11 cellular contexts compared by ENCODE assay signal in the genomic region with DNA sequence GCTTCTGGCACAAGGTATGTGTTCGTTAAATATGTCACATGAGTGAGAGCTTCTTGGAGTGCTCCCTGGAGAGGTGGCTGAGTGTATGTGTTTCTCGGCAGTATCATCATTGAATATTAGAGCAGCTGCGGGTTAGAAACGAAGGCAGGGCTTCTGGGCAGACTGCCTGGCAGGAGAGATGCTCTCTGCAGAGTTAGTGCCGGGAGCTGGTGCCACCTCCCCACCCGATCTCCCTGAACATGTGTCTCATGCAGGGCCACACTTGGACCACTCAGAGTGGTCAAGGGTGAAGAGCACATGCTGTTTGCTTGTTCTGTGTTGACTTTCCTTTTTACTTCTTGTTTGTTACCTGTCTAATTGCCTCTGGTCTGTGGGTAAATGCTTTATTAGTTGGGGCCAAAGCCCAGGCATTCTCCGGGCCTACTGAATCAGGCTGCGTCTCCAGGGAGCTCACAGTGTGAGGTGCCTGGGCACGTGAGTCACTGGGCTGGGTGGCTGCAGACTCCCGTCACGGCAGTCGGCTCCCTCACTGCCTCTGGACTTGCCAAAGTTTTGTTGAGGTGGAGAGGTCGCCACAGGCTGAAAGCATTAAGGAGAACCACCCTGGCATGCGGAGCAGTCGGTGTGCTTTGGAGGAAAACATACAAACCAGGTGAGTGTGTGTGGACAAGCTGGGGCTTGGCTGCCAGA.
DNase-seq lines count a peak whose midpoint lies in the region; TF ChIP-seq lines count a peak whose summit lies in the region.
"Had no signal": no experiment of that assay in that cellular context is flagged by ENCODE, and none has a peak within 500 bp of the region (broad histone marks: within the 10 kb centered on the region; RNA-seq: fewer than 3 reads in every experiment).

No MANE protein-coding gene starts in this region.

- TF ChIP-seq POLR2A in prostate gland (IDR thresholded peaks at IDR 0.05): no peak

- H3K4me3 ChIP-seq in prostate gland: no peak overlapping the region
- no peak overlapping the region for H3K4me3 ChIP-seq in brain microvascular endothelial cell (ENCODE audit: low read depth, low read length)

- H3K36me3 ChIP-seq in prostate gland (no peaks in the 10 kb centered on the region), brain microvascular endothelial cell (replicated peaks) (no peaks in the 10 kb centered on the region)
- H3K36me3 ChIP-seq: BE2C had no signal

- H3K27me3 ChIP-seq in prostate gland (replicated peaks; ENCODE audit: insufficient read depth): no peaks in the 10 kb centered on the region
- no peaks in the 10 kb centered on the region for H3K27me3 ChIP-seq in brain microvascular endothelial cell (replicated peaks)
- H3K27me3 ChIP-seq: BE2C had no signal

- no peak for TF ChIP-seq CTCF in prostate gland (IDR thresholded peaks at IDR 0.05)
- TF ChIP-seq CTCF in brain microvascular endothelial cell (IDR thresholded peaks at IDR 0.05; ENCODE audit: low read depth, low read length, missing control alignments): no peak

- H3K27ac ChIP-seq in epithelial cell of prostate (peak overlapping the region; percentile 38), prostate gland (peak overlapping the region; percentile 8 to 39), brain microvascular endothelial cell (no peak overlapping the region)

- DNase-seq in DMS79 treated with DMSO at 0.1 percent for 48 hours (lab: John Stamatoyannopoulos, UW) (peak; percentile 95), NCI-H345 treated with DMSO at 0.1 percent for 48 hours (lab: John Stamatoyannopoulos, UW; ENCODE audit: unreplicated experiment) (peak; percentile 67), epithelial cell of prostate (ENCODE audit: low read depth, low spot score) (peak; percentile 54), prostate gland (ENCODE audit: low spot score) (peak; percentile 40), brain microvascular endothelial cell (no peak), DMS53 (lab: John Stamatoyannopoulos, UW) (no peak), NCI-H526 treated with DMSO at 0.1 percent for 48 hours (lab: John Stamatoyannopoulos, UW) (no peak)
- no peak for DNase-seq in stimulated activated CD8-positive, alpha-beta memory T cell treated with anti-CD3 and anti-CD28 coated beads, Interleukin-4, amount 100 ng/mL, for 48 hours
- DNase-seq: BE2C, H9, left cardiac atrium had no signal

- in situ Hi-C loops in brain microvascular endothelial cell (cut with HindIII; ENCODE audit: low pct_ligation_motif_present, low sequenced_read_pairs): no loop called here

- no peaks in the 10 kb centered on the region for H3K9me3 ChIP-seq in prostate gland
- H3K9me3 ChIP-seq: BE2C had no signal

- WGBS in prostate gland: 25% methylated on average over 15 of the region's 15 CpGs

- intact Hi-C loops in prostate gland (cut with DNase I): no loop called here

- H3K4me1 ChIP-seq in prostate gland (replicated peaks): no peaks in the 10 kb centered on the region
- H3K4me1 ChIP-seq: BE2C had no signal

Comparison
In these comparisons a context has a peak if more than half of its experiments do, and no peak if none do; other contexts are left out.
1. DNase-seq: peak in DMS79 treated with DMSO at 0.1 percent for 48 hours (single experiment), NCI-H345 treated with DMSO at 0.1 percent for 48 hours (single experiment), epithelial cell of prostate (single experiment) and prostate gland (single experiment); none in brain microvascular endothelial cell (single experiment), DMS53 (single experiment), stimulated activated CD8-positive, alpha-beta memory T cell treated with anti-CD3 and anti-CD28 coated beads, Interleukin-4, amount 100 ng/mL, for 48 hours (single experiment) and NCI-H526 treated with DMSO at 0.1 percent for 48 hours (single experiment).